ENCODE assay signal across 8 cellular contexts in genomic region chr17:32659419-32659842, GRCh38.
DNase-seq lines count a peak whose midpoint lies in the region; ATAC-seq and TF ChIP-seq lines count a peak whose summit lies in the region.

No MANE protein-coding gene starts in this region.

- H3K9me2 ChIP-seq in DOHH2 (replicated peaks; ENCODE audit: control insufficient read depth, low read length) (no peaks in the 10 kb centered on the region), Loucy (replicated peaks; ENCODE audit: low read depth, low read length) (no peaks in the 10 kb centered on the region)

- H3K27ac ChIP-seq in DOHH2 (ENCODE audit: low read depth, low read length) (no peak overlapping the region), SJSA1 (no peak overlapping the region), aorta (ENCODE audit: low read depth in 1 of 2, low read length in 2 of 2) (no peak overlapping the region)

- H3K9ac ChIP-seq in Loucy (ENCODE audit: low read depth, low read length, poor library complexity, severe bottlenecking), result no peak overlapping the region

- H3K4me1 ChIP-seq in DOHH2 (ENCODE audit: control insufficient read depth, low read length) (no peaks in the 10 kb centered on the region), Loucy (ENCODE audit: insufficient read depth, low read length, poor library complexity, severe bottlenecking) (no peaks in the 10 kb centered on the region), SJSA1 (replicated peaks) (no peaks in the 10 kb centered on the region), aorta (ENCODE audit: control insufficient read depth in 1 of 2, insufficient read depth in 2 of 2, low read length in 2 of 2) (peaks cover 0 to 4% of the 10 kb centered on the region in 2 donors)

- DNase-seq in SJSA1 (ENCODE audit: low read depth in 1 of 2, low spot score in 2 of 2) (peak; percentile 21 to 47), cardiac septum (ENCODE audit: low spot score) (peak; percentile 80), pulmonary artery endothelial cell (ENCODE audit: low read depth, low spot score) (peak; percentile 33), aorta (peak; percentile 76 to 85), GF-D8 (lab: John Stamatoyannopoulos, UW) (no peak)
- peak; percentile 38 for DNase-seq in activated naive CD8-positive, alpha-beta T cell treated with anti-CD3 and anti-CD28 coated beads, Interleukin-2, amount 50 U/mL, for 16 hours (ENCODE audit: low read depth, low spot score)

- H3F3A ChIP-seq in DOHH2 (ENCODE audit: control insufficient read depth, insufficient read depth) (no peaks in the 10 kb centered on the region), Loucy (ENCODE audit: low read depth) (no peaks in the 10 kb centered on the region)

- ATAC-seq in aorta (ENCODE audit: low FRiP score), result peak; percentile 89

- H4K20me1 ChIP-seq in DOHH2 (ENCODE audit: control insufficient read depth, insufficient read depth, low read depth, low read length) (no peaks in the 10 kb centered on the region), Loucy (ENCODE audit: insufficient read depth, low read length, poor library complexity, severe bottlenecking) (no peaks in the 10 kb centered on the region)

- intact Hi-C loops in cardiac septum (cut with DNase I), result loop anchor here (10.0 kb wide), 1 partner anchor 175 kb away; the partner anchor contains the start of gene CDK5R1
- intact Hi-C loops in aorta (cut with DNase I), result loop anchor here in 1 of 2 donors (5.0 kb wide), 1 partner anchor 172 kb away; the partner anchor contains the start of gene CDK5R1

- no peaks in the 10 kb centered on the region; the same call in 1 of the 2 replicates for H3K27me3 ChIP-seq in DOHH2 (ENCODE audit: control insufficient read depth, low read length)
- peaks cover 6% of the 10 kb centered on the region for H3K27me3 ChIP-seq in Loucy (ENCODE audit: insufficient read depth, low read length, poor library complexity, severe bottlenecking)
- peaks cover 5% of the 10 kb centered on the region; the same call in 1 of the 2 replicates for H3K27me3 ChIP-seq in SJSA1 (replicated peaks)
- H3K27me3 ChIP-seq in aorta (ENCODE audit: control insufficient read depth in 1 of 2, insufficient read depth in 2 of 2, low read length in 1 of 2), result no peaks in the 10 kb centered on the region

- H3K4me2 ChIP-seq in DOHH2 (ENCODE audit: low read length) (no peak overlapping the region), Loucy (ENCODE audit: low read depth, low read length, poor library complexity, severe bottlenecking) (no peak overlapping the region)

- peak; percentile 92 for TF ChIP-seq CTCF in DOHH2 (IDR thresholded peaks at IDR 0.05; ENCODE audit: low read depth, low read length, poor library complexity, severe bottlenecking)
- TF ChIP-seq CTCF in Loucy (conservative IDR thresholded peaks at IDR 0.05; ENCODE audit: low read length), result peak; percentile 94

- H3K36me3 ChIP-seq in DOHH2 (ENCODE audit: control insufficient read depth, low read length), result no peaks in the 10 kb centered on the region
- H3K36me3 ChIP-seq in Loucy (ENCODE audit: insufficient read depth, low read length), result no peaks in the 10 kb centered on the region
- H3K36me3 ChIP-seq in SJSA1, result no peaks in the 10 kb centered on the region
- H3K36me3 ChIP-seq in aorta (ENCODE audit: control insufficient read depth in 1 of 2, insufficient read depth in 2 of 2, low read length in 1 of 2), result no peaks in the 10 kb centered on the region

- H3K4me3 ChIP-seq in DOHH2 (ENCODE audit: low read length) (no peak overlapping the region), Loucy (ENCODE audit: low read length, poor library complexity, severe bottlenecking) (no peak overlapping the region), SJSA1 (no peak overlapping the region), aorta (ENCODE audit: low read length in 2 of 2) (no peak overlapping the region)

- H2AFZ ChIP-seq in Loucy (ENCODE audit: low read length), result no peak overlapping the region

- H3K9me3 ChIP-seq in DOHH2 (ENCODE audit: control insufficient read depth, insufficient read depth, low read length), result no peaks in the 10 kb centered on the region
- H3K9me3 ChIP-seq in Loucy (ENCODE audit: insufficient read depth, low read depth, low read length), result no peaks in the 10 kb centered on the region
- H3K9me3 ChIP-seq in SJSA1 (replicated peaks), result no peaks in the 10 kb centered on the region
- H3K9me3 ChIP-seq in aorta (ENCODE audit: control insufficient read depth, low read length), result no peaks in the 10 kb centered on the region

- WGBS in aorta, 2 donors, result 27 to 31% methylated on average over 5 of the region's 5 CpGs

- H3K79me2 ChIP-seq in DOHH2 (ENCODE audit: control insufficient read depth, low read length), result no peaks in the 10 kb centered on the region
- no peaks in the 10 kb centered on the region for H3K79me2 ChIP-seq in Loucy (ENCODE audit: insufficient read depth, low read length)
